12 cellular contexts compared by ENCODE assay signal in the genomic region with DNA sequence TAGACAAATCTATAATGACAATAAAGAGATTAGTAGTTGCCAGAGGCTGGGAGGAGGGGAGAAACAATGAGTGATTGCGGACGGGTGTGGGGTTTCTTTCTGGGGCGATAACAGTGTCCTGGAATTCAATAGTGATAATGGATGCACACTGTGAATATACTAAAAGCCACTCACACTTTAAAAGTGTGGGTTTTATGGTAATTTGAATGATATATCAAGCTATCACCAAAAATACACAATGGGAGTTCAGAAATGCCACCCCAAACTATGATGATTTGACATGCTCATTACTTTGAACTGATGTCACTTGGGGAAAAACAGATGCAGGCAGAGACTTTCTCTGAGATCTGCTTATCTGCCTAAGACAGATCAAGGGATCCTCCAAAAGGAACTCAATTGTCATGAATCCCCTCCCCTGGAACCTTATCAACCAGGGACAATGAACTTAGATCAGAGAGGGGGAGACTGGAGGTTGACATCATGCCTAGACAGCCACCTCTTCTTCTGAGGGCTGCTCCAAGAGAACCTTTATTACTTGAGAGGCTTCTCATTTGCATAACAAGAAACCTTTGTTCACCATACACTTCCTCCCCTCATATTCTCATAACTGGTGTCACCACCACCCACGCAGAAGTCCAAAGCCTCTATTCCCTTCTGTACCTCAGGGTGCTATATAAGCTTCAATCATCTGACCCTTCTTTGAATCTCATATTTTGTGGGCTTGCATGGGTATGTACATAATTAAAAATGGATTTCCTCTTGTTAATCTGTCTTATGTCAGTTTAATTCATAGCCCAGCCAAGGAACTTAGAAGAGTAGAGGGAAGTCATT.
DNase-seq lines count a peak whose midpoint lies in the region; ATAC-seq and TF ChIP-seq lines count a peak whose summit lies in the region.
"Had no signal": no experiment of that assay in that cellular context is flagged by ENCODE, and none has a peak within 500 bp of the region (broad histone marks: within the 10 kb centered on the region; RNA-seq: fewer than 3 reads in every experiment).

No MANE protein-coding gene starts in this region.

- H3K36me3 ChIP-seq in HEK293 (ENCODE audit: control insufficient read depth in 2 of 2, insufficient read depth in 1 of 2, low read length in 2 of 2), result no peaks in the 10 kb centered on the region
- H3K36me3 ChIP-seq: BLaER1 had no signal

- H3K27ac ChIP-seq in HEK293 (ENCODE audit: extremely low read depth, low read depth, low read length), result no peak overlapping the region
- H3K27ac ChIP-seq: BLaER1, foreskin keratinocyte had no signal

- no peak overlapping the region for H3K4me3 ChIP-seq in HEK293 (ENCODE audit: low read depth, low read length)
- H3K4me3 ChIP-seq: BLaER1 had no signal

- no peak for TF ChIP-seq CTCF in HEK293 (tag by site-specific recombination; IDR thresholded peaks at IDR 0.05)

- POLR2A ChIA-PET in HEK293 (lab: Yijun Ruan, JAX), result interaction anchor here (0.6 kb wide), 1 partner anchor 66 kb away, joined by 5 read pairs; no protein-coding TSS in a partner anchor

- ATAC-seq in HG03442 (IDR thresholded peaks at IDR 0.05; ENCODE audit: unreplicated experiment), result peak; percentile 91
- ATAC-seq in stimulated activated naive CD8-positive, alpha-beta T cell treated with anti-CD3 and anti-CD28 coated beads, Interleukin-15, amount 100 ng/mL, for 72 hours, result peak; percentile 86
- ATAC-seq: foreskin keratinocyte had no signal

- H3K27me3 Mint-ChIP-seq in stimulated activated naive CD8-positive, alpha-beta T cell treated with anti-CD3 and anti-CD28 coated beads, Interleukin-15, amount 100 ng/mL, for 72 hours, result no peaks in the 10 kb centered on the region

- peak overlapping the region; percentile 4 to 34 for H3K27ac Mint-ChIP-seq in stimulated activated naive CD8-positive, alpha-beta T cell treated with anti-CD3 and anti-CD28 coated beads, Interleukin-15, amount 100 ng/mL, for 72 hours

- CTCF ChIA-PET in HEK293 (lab: Yijun Ruan, JAX), result no interaction called here

- H3K4me1 Mint-ChIP-seq in stimulated activated naive CD8-positive, alpha-beta T cell treated with anti-CD3 and anti-CD28 coated beads, Interleukin-15, amount 100 ng/mL, for 72 hours, result peaks cover 48% of the 10 kb centered on the region

- DNase-seq in stimulated activated CD4-positive, alpha-beta T cell treated with anti-CD3 and anti-CD28 coated beads, Interleukin-1b, Interleukin-23, amount 100 ng/mL, for 48 hours, result peak; percentile 41
- no peak for DNase-seq in stimulated activated CD4-positive, alpha-beta T cell treated with anti-CD3 and anti-CD28 coated beads, Interleukin-12 subunit alpha, Interleukin-12 subunit beta, amount 100 ng/mL, for 4 hours
- peak in 1 of 2 donors; percentile 28 for DNase-seq in stimulated activated naive CD8-positive, alpha-beta T cell treated with anti-CD3 and anti-CD28 coated beads, Interleukin-15, amount 100 ng/mL, for 72 hours
- DNase-seq in ecto neural progenitor cell (ENCODE audit: low spot score) (no peak), NCI-H2171 treated with DMSO at 0.1 percent for 48 hours (lab: John Stamatoyannopoulos, UW) (no peak), NCI-H2107 treated with DMSO at 0.1 percent for 48 hours (lab: John Stamatoyannopoulos, UW; ENCODE audit: unreplicated experiment) (no peak)
- DNase-seq: activated CD8-positive, alpha-beta memory T cell treated with anti-CD3 and anti-CD28 coated beads for 24 hours; foreskin keratinocyte; NCI-H2029 had no signal

- H3K9me3 Mint-ChIP-seq in stimulated activated naive CD8-positive, alpha-beta T cell treated with anti-CD3 and anti-CD28 coated beads, Interleukin-15, amount 100 ng/mL, for 72 hours, result no peaks in the 10 kb centered on the region

- peak overlapping the region in 1 of 2 donors; percentile 30 for H3K4me3 Mint-ChIP-seq in stimulated activated naive CD8-positive, alpha-beta T cell treated with anti-CD3 and anti-CD28 coated beads, Interleukin-15, amount 100 ng/mL, for 72 hours

- no peaks in the 10 kb centered on the region for H3K9me3 ChIP-seq in HEK293 (ENCODE audit: control insufficient read depth, insufficient read depth, low read depth, low read length)
- H3K9me3 ChIP-seq: BLaER1 had no signal

- H3K4me1 ChIP-seq in HEK293 (ENCODE audit: control insufficient read depth, insufficient read depth, low read length), result no peaks in the 10 kb centered on the region
- H3K4me1 ChIP-seq: BLaER1, foreskin keratinocyte had no signal

TF ChIP-seq in HEK293, 187 proteins besides CTCF, POLR2A, EP300 and RAD21:
- TF ChIP-seq, protein P1, sequence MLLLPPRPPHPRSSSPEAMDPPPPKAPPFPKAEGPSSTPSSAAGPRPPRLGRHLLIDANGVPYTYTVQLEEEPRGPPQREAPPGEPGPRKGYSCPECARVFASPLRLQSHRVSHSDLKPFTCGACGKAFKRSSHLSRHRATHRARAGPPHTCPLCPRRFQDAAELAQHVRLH (tag by site-specific recombination; IDR thresholded peaks at IDR 0.05), result no peak
- TF ChIP-seq ZBTB17 (tag by site-specific recombination; IDR thresholded peaks at IDR 0.05) (peak; percentile 39; the same call in 1 of the 2 replicates), ZNF239 (tag by site-specific recombination; IDR thresholded peaks at IDR 0.05) (no peak), ZNF660 (tag by site-specific recombination; IDR thresholded peaks at IDR 0.05) (no peak), ZNF747 (tag by site-specific recombination; IDR thresholded peaks at IDR 0.05) (no peak), ZNF530 (tag by site-specific recombination; IDR thresholded peaks at IDR 0.05; ENCODE audit: low read depth) (peak; percentile 94)
- TF ChIP-seq, protein P2, sequence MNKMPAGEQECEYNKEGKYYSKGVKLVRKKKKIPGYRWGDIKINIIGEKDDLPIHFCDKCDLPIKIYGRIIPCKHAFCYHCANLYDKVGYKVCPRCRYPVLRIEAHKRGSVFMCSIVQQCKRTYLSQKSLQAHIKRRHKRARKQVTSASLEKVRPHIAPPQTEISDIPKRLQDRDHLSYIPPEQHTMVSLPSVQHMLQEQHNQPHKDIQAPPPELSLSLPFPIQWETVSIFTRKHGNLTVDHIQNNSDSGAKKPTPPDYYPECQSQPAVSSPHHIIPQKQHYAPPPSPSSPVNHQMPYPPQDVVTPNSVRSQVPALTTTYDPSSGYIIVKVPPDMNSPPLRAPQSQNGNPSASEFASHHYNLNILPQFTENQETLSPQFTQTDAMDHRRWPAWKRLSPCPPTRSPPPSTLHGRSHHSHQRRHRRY (tag by site-specific recombination; IDR thresholded peaks at IDR 0.05), result no peak
- TF ChIP-seq, protein P3, sequence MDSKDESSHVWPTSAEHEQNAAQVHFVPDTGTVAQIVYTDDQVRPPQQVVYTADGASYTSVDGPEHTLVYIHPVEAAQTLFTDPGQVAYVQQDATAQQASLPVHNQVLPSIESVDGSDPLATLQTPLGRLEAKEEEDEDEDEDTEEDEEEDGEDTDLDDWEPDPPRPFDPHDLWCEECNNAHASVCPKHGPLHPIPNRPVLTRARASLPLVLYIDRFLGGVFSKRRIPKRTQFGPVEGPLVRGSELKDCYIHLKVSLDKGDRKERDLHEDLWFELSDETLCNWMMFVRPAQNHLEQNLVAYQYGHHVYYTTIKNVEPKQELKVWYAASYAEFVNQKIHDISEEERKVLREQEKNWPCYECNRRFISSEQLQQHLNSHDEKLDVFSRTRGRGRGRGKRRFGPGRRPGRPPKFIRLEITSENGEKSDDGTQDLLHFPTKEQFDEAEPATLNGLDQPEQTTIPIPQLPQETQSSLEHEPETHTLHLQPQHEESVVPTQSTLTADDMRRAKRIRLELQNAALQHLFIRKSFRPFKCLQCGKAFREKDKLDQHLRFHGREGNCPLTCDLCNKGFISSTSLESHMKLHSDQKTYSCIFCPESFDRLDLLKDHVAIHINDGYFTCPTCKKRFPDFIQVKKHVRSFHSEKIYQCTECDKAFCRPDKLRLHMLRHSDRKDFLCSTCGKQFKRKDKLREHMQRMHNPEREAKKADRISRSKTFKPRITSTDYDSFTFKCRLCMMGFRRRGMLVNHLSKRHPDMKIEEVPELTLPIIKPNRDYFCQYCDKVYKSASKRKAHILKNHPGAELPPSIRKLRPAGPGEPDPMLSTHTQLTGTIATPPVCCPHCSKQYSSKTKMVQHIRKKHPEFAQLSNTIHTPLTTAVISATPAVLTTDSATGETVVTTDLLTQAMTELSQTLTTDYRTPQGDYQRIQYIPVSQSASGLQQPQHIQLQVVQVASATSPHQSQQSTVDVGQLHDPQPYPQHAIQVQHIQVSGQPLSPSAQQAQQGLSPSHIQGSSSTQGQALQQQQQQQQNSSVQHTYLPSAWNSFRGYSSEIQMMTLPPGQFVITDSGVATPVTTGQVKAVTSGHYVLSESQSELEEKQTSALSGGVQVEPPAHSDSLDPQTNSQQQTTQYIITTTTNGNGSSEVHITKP (tag by site-specific recombination; IDR thresholded peaks at IDR 0.05), result 0 out of 2 replicates have a peak, but pooled peaks have one; percentile 11
